20 cellular contexts compared by ENCODE assay signal in the genomic region with DNA sequence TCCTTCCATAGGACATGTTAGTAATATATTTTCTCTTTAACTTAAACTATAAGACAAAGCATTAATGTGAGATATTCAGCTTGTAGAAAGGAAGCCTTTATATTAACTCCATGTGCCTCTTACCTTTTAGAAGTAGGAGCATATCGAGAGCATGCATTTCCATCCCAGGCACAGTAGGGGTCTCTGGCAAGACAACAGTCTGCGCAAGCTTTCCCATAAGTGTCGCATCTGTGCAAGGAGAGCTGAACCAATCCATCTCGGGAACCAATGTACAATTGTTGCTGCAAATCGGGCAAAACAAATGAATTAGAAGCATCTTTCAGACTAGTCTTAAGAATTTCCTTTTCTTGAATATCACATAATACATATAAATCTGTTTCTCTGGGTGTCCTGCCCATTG.
DNase-seq lines count a peak whose midpoint lies in the region; ATAC-seq and TF ChIP-seq lines count a peak whose summit lies in the region.
"Had no signal": no experiment of that assay in that cellular context is flagged by ENCODE, and none has a peak within 500 bp of the region (broad histone marks: within the 10 kb centered on the region; RNA-seq: fewer than 3 reads in every experiment).

No MANE protein-coding gene starts in this region.

- no peak for TF ChIP-seq POLR2A in heart left ventricle (IDR thresholded peaks at IDR 0.05)

- WGBS in heart left ventricle, 4 donors, result 91 to 98% (median 94%) methylated on average over 5 of the region's 5 CpGs

- no peak for ATAC-seq in heart left ventricle
- ATAC-seq: left lung had no signal

- H3K9me3 ChIP-seq in heart left ventricle, result no peaks in the 10 kb centered on the region
- H3K9me3 ChIP-seq: Caco-2, left lung had no signal

- in situ Hi-C loops in ACHN (cut with HindIII; ENCODE audit: low pct_ligation_motif_present, low pct_unique_long_range_greater_than_20kb, low sequenced_read_pairs), result loop anchor here (10.0 to 25.0 kb wide), 2 partner anchors 760 to 1078 kb away; no protein-coding TSS in a partner anchor
- in situ Hi-C loops in G401 (cut with HindIII; ENCODE audit: low sequenced_read_pairs), result no loop called here

- no peaks in the 10 kb centered on the region for H3K27me3 ChIP-seq in heart left ventricle
- H3K27me3 ChIP-seq: left lung had no signal

- H3K27ac ChIP-seq in heart left ventricle, result no peak overlapping the region
- H3K27ac ChIP-seq: epithelial cell of prostate, KMS-11, left lung had no signal

- peak; percentile 15 for DNase-seq in ACHN
- peak; percentile 29 for DNase-seq in G401 (ENCODE audit: low spot score)
- peak; percentile 27 for DNase-seq in NCI-H524 treated with DMSO at 0.1 percent for 48 hours (lab: John Stamatoyannopoulos, UW)
- DNase-seq in ecto neural progenitor cell (ENCODE audit: low spot score), result peak; percentile 45
- DNase-seq in NCI-H1930 (lab: John Stamatoyannopoulos, UW), result no peak
- DNase-seq in Ammon's horn (ENCODE audit: low spot score), result no peak
- no peak for DNase-seq in GDM1 (lab: John Stamatoyannopoulos, UW)
- no peak for DNase-seq in heart left ventricle
- DNase-seq: activated CD4-positive, alpha-beta T cell treated with anti-CD3 and anti-CD28 coated beads for 48 hours; activated naive CD4-positive, alpha-beta T cell treated with anti-CD3 and anti-CD28 coated beads, Interleukin-2, amount 10 ng/mL, durations not matched to agents 7 days and 5 days; cortex of kidney; H7; left lung; NCI-H510A treated with DMSO at 0.1 percent for 48 hours; occipital lobe; stimulated activated CD4-positive, alpha-beta T cell treated with anti-CD3 and anti-CD28 coated beads, Interleukin-4, amount 100 ng/mL, for 24 hours; substantia nigra had no signal

- no peak overlapping the region for H3K4me3 ChIP-seq in heart left ventricle
- H3K4me3 ChIP-seq: left lung had no signal

- H3K36me3 ChIP-seq in heart left ventricle, result no peaks in the 10 kb centered on the region
- H3K36me3 ChIP-seq: left lung had no signal

- TF ChIP-seq CTCF in heart left ventricle (IDR thresholded peaks at IDR 0.05), result no peak

- intact Hi-C loops in heart left ventricle (cut with DNase I), result loop anchor here in 1 of 10 donors (5.0 kb wide), 1 partner anchor 1078 kb away; no protein-coding TSS in a partner anchor

- no peaks in the 10 kb centered on the region for H3K4me1 ChIP-seq in heart left ventricle
- H3K4me1 ChIP-seq: Caco-2, left lung had no signal

Comparison
In these comparisons a context has a peak if more than half of its experiments do, and no peak if none do; other contexts are left out.
1. DNase-seq: peak in ACHN (single experiment), G401 (single experiment), NCI-H524 treated with DMSO at 0.1 percent for 48 hours (single experiment) and ecto neural progenitor cell (single experiment); none in NCI-H1930 (0 of 2), Ammon's horn (single experiment), GDM1 (single experiment) and heart left ventricle (0 of 5).